Comparison of ENCODE assay signal across 8 cellular contexts in genomic region chr16:4957420-4957719, GRCh38. TPM values are rescaled to one million over a fixed set of nuclear protein-coding genes. Genes with fewer than 3 reads are reported as not detected.
A peak's percentile ranks its signal among the peaks of the same experiment; 100 is the strongest.
DNase-seq lines count a peak whose midpoint lies in the region; ATAC-seq, FAIRE-seq and TF ChIP-seq lines count a peak whose summit lies in the region.

No MANE protein-coding gene starts in this region.

- H4K20me1 ChIP-seq in K562 (replicated peaks; ENCODE audit: control insufficient read depth, insufficient read depth, low read length) = peaks cover 25% of the 10 kb centered on the region

- in situ Hi-C loops in K562 (cut with MboI) (loop anchor here (5.0 to 10.0 kb wide), 2 partner anchors 240 to 443 kb away; no protein-coding TSS in a partner anchor), GM13977 (cut with MboI; ENCODE audit: low pct_unique_long_range_greater_than_20kb, low sequenced_read_pairs, unreplicated experiment) (no loop called here)

- peaks cover 41% of the 10 kb centered on the region for H3K27me3 Mint-ChIP-seq in activated T-cell treated with anti-CD3 and anti-CD28 coated beads, Interleukin-2, amount 50 U/mL, for 72 hours (ENCODE audit: low read depth)

- no peak for TF ChIP-seq POLR2A in K562 (conservative IDR thresholded peaks at IDR 0.05)
- TF ChIP-seq POLR2A in lower leg skin (IDR thresholded peaks at IDR 0.05) = no peak

- H3K79me2 ChIP-seq in K562 (ENCODE audit: control insufficient read depth, insufficient read depth, low read length) = no peaks in the 10 kb centered on the region

- BruUV-seq in K562 (replicated peaks; lab: Mats Ljungman, UMichigan) = no TSS peak

- H3K4me3 ChIP-seq in K562 = peak overlapping the region; percentile 49
- H3K4me3 ChIP-seq in lower leg skin (ENCODE audit: low read depth, poor library complexity, severe bottlenecking) = peak overlapping the region; percentile 41
- peak overlapping the region; percentile 44 to 60 for H3K4me3 ChIP-seq in tibial artery

- H3K4me2 ChIP-seq in K562 (ENCODE audit: insufficient read depth, low read length) = peak overlapping the region; percentile 82

- H3K27ac ChIP-seq in K562 (ENCODE audit: extremely low read depth, low read depth, low read length) (no peak overlapping the region), tibial artery (peak overlapping the region; percentile 56 to 61)

- H3K9me3 ChIP-seq in K562 (replicated peaks; ENCODE audit: control insufficient read depth, insufficient read depth, low read depth, low read length) (no peaks in the 10 kb centered on the region), tibial artery (no peaks in the 10 kb centered on the region)

- no peak for DNase-seq in activated T-cell treated with anti-CD3 and anti-CD28 coated beads, Interleukin-2, amount 50 U/mL, for 72 hours
- DNase-seq in activated T-cell treated with anti-CD3 and anti-CD28 coated beads, Interleukin-2, amount 50 U/mL, for 1 hour = no peak
- DNase-seq in K562 (ENCODE audit: extremely low read depth in 1 of 4, low spot score in 3 of 4) = no peak
- DNase-seq in lower leg skin (ENCODE audit: low spot score in 2 of 2) = no peak
- no peak for DNase-seq in tibial artery
- no peak for DNase-seq in GM13977 (ENCODE audit: low spot score)

- no peaks in the 10 kb centered on the region for H3K9me3 Mint-ChIP-seq in activated T-cell treated with anti-CD3 and anti-CD28 coated beads, Interleukin-2, amount 50 U/mL, for 72 hours

- peak overlapping the region; percentile 95 to 96 for H3K4me3 Mint-ChIP-seq in activated T-cell treated with anti-CD3 and anti-CD28 coated beads, Interleukin-2, amount 50 U/mL, for 72 hours

- no peak for FAIRE-seq in K562 (lab: Jason Lieb, UNC)

- ATAC-seq in activated T-cell treated with anti-CD3 and anti-CD28 coated beads, Interleukin-2, amount 50 U/mL, for 72 hours (replicated peaks in 1 of 2) = no peak
- ATAC-seq in K562 (no peak), GM21723 (IDR thresholded peaks at IDR 0.05; ENCODE audit: unreplicated experiment) (no peak), GM18519 (IDR thresholded peaks at IDR 0.05; ENCODE audit: low FRiP score, unreplicated experiment) (no peak)

- no peaks in the 10 kb centered on the region for H3K36me3 ChIP-seq in K562 (ENCODE audit: control insufficient read depth, insufficient read depth, low read length)
- no peaks in the 10 kb centered on the region for H3K36me3 ChIP-seq in tibial artery

- H3K9ac ChIP-seq in K562 (ENCODE audit: insufficient read depth in 1 of 2, low read depth in 2 of 2, low read length in 2 of 2) = peak overlapping the region in 1 of 2 experiments; percentile 89; a peak in 2 of 4 replicates

- TF ChIP-seq CTCF in K562 (IDR thresholded peaks at IDR 0.05 in 2 of 3, conservative IDR thresholded peaks at IDR 0.05 in 1 of 3; ENCODE audit: insufficient read depth in 2 of 3, low read depth in 1 of 3, low read length in 3 of 3) = no peak
- TF ChIP-seq CTCF in lower leg skin (IDR thresholded peaks at IDR 0.05) = no peak
- TF ChIP-seq CTCF in tibial artery (IDR thresholded peaks at IDR 0.05) = no peak
- no peak for TF ChIP-seq CTCF in GM13977 (IDR thresholded peaks at IDR 0.05; ENCODE audit: extremely low read depth, insufficient read depth, missing control alignments)

- H3K9me1 ChIP-seq in K562 (ENCODE audit: control insufficient read depth, insufficient read depth, low read length) = peaks cover 4% of the 10 kb centered on the region

- H3K27me3 ChIP-seq in K562 (ENCODE audit: control insufficient read depth in 2 of 2, insufficient read depth in 2 of 2, low read length in 2 of 2) (peaks cover 31 to 50% of the 10 kb centered on the region in 2 experiments; a peak in 4 of 5 replicates), tibial artery (peaks cover 0 to 4% of the 10 kb centered on the region in 2 donors)

- no peak for TF ChIP-seq RAD21 in K562 (CRISPR knock-in tag; conservative IDR thresholded peaks at IDR 0.05 in 1 of 2, IDR thresholded peaks at IDR 0.05 in 1 of 2)

- 10% methylated on average over 10 of the region's 10 CpGs for WGBS in K562 (ENCODE audit: insufficient coverage, low coverage, missing lambda C conversion rate)
- 19 to 34% methylated on average over 10 of the region's 10 CpGs for WGBS in lower leg skin, 2 donors

- POLR2A ChIA-PET in K562 (lab: Yijun Ruan, JAX) = no interaction called here

- H2AFZ ChIP-seq in K562 (ENCODE audit: low read depth, low read length) = peak overlapping the region; percentile 84

- H3K4me1 ChIP-seq in K562 (replicated peaks in 1 of 2; ENCODE audit: control insufficient read depth in 2 of 2, insufficient read depth in 2 of 2, low read length in 2 of 2) (peaks cover 3 to 24% of the 10 kb centered on the region in 2 experiments; a peak in 3 of 5 replicates), tibial artery (peaks cover 4 to 30% (median 20%) of the 10 kb centered on the region in 4 donors)

- TF ChIP-seq EP300 in K562 (IDR thresholded peaks at IDR 0.05; ENCODE audit: low read length) = no peak

- CTCF ChIA-PET in K562 (lab: Yijun Ruan, JAX; ENCODE audit: low intra/inter-chr PET ratio) = no interaction called here

- H3K36me3 Mint-ChIP-seq in activated T-cell treated with anti-CD3 and anti-CD28 coated beads, Interleukin-2, amount 50 U/mL, for 72 hours (ENCODE audit: insufficient read depth in 2 of 2) = peaks cover 0 to 2% of the 10 kb centered on the region in 2 donors

- no peak overlapping the region for H3K27ac Mint-ChIP-seq in activated T-cell treated with anti-CD3 and anti-CD28 coated beads, Interleukin-2, amount 50 U/mL, for 72 hours

- H3K4me1 Mint-ChIP-seq in activated T-cell treated with anti-CD3 and anti-CD28 coated beads, Interleukin-2, amount 50 U/mL, for 72 hours (ENCODE audit: low read depth) = peaks cover 24% of the 10 kb centered on the region

- intact Hi-C loops in K562 (cut with micrococcal nuclease) = loop anchor here (5.0 to 10.0 kb wide), 4 partner anchors 135 to 543 kb away; partner anchors contain the start of genes CORO7 and MGRN1
- intact Hi-C loops in lower leg skin (cut with DNase I; ENCODE audit: low total_unique reads) = no loop called here
- intact Hi-C loops in tibial artery (cut with DNase I; ENCODE audit: low total_unique reads) = loop anchor here (2.0 kb wide), 1 partner anchor 109 kb away; no protein-coding TSS in a partner anchor

TF ChIP-seq in K562, 482 proteins besides CTCF, POLR2A, EP300 and RAD21:
- TF ChIP-seq SNIP1 (IDR thresholded peaks at IDR 0.05; ENCODE audit: low read depth) (no peak), PTBP1 (IDR thresholded peaks at IDR 0.05; ENCODE audit: low read depth, low read length) (0 out of 2 replicates have a peak, but pooled peaks have one; percentile 46)

RNA-seq across cellular contexts. Expression of gene SEC14L5, which starts 0.8 kb away (rescaled TPM):
- under 1 TPM in 1 of 2 donors, not detected in 1; 0.02 TPM for total RNA-seq in activated T-cell treated with anti-CD3 and anti-CD28 coated beads, Interleukin-2, amount 50 U/mL, for 72 hours
- total RNA-seq in K562 (2011; cell fraction: chromatin; rRNA removed; ENCODE audit: low replicate concordance) = 0.44 TPM in 1 of 2 replicates, not detected in the other
- not detected in 2 replicates for total RNA-seq in K562 (2011; cell fraction: nucleolus; rRNA removed)
- total RNA-seq in K562 (2011; cell fraction: nucleoplasm; rRNA removed) = 0.22 TPM in 1 of 2 replicates, not detected in the other
- total RNA-seq in K562 (2014; rRNA removed) (not detected in 2 replicates), K562 (2014; rRNA removed; fragmentation: Illumina TruSeq; extraction: Trizol) (not detected in 2 replicates), K562 (2015; rRNA removed; fragmentation: Illumina TruSeq; extraction: Trizol) (not detected in 2 replicates), K562 (2021) (0.22 TPM in 1 of 2 replicates, not detected in the other), lower leg skin (1 to 10 TPM in 2 of 4 donors, under 1 TPM in 2; 0.91 to 2.6 (median 1.3) TPM)
- polyA plus RNA-seq in K562 (2011; rRNA removed) (not detected in 2 replicates), K562 (2014; fragmentation: Illumina TruSeq; extraction: Trizol) (not detected in 2 replicates), K562 (2014; fragmentation: Nextera tagmentation; extraction: Ambion mirVana) (not detected), K562 (2014; rRNA removed) (0.11 TPM in 1 of 2 replicates, not detected in the other)
- polyA plus RNA-seq in K562 (2011; cell fraction: cytosol; rRNA removed) = 0.01 and 0.15 TPM in 2 replicates
- 0.01 TPM in 2 replicates for polyA plus RNA-seq in K562 (2011; cell fraction: nucleus; rRNA removed)
- not detected in 2 replicates for polyA plus RNA-seq in K562 (2012)
- polyA minus RNA-seq in K562 (2011; rRNA and poly(A)+ RNA removed) = not detected in 2 replicates
- polyA minus RNA-seq in K562 (2011; cell fraction: cytosol; rRNA and poly(A)+ RNA removed) = not detected in 2 replicates
- polyA minus RNA-seq in K562 (2011; cell fraction: nucleus; rRNA and poly(A)+ RNA removed) = not detected in 2 replicates

RNA-seq across cellular contexts. Expression of gene PPL, which starts 20.4 kb away (rescaled TPM):
- under 1 TPM; 0.09 to 0.22 TPM for total RNA-seq in activated T-cell treated with anti-CD3 and anti-CD28 coated beads, Interleukin-2, amount 50 U/mL, for 72 hours
- 0.07 and 0.19 TPM in 2 replicates for total RNA-seq in K562 (2011; cell fraction: chromatin; rRNA removed; ENCODE audit: low replicate concordance)
- total RNA-seq in K562 (2011; cell fraction: nucleolus; rRNA removed) = 0.17 and 0.53 TPM in 2 replicates
- total RNA-seq in K562 (2011; cell fraction: nucleoplasm; rRNA removed) = 0.44 TPM in 1 of 2 replicates, not detected in the other
- total RNA-seq in K562 (2014; rRNA removed) (0.09 and 0.16 TPM in 2 replicates), K562 (2014; rRNA removed; fragmentation: Illumina TruSeq; extraction: Trizol) (0.03 TPM in 1 of 2 replicates, not detected in the other), K562 (2015; rRNA removed; fragmentation: Illumina TruSeq; extraction: Trizol) (0.04 TPM in 1 of 2 replicates, not detected in the other), K562 (2021) (0.07 and 0.13 TPM in 2 replicates), lower leg skin (100 to 1,000 TPM; 445 to 545 (median 495) TPM)
- polyA plus RNA-seq in K562 (2011; rRNA removed) (0.05 and 0.07 TPM in 2 replicates), K562 (2014; fragmentation: Illumina TruSeq; extraction: Trizol) (0.03 and 0.10 TPM in 2 replicates), K562 (2014; fragmentation: Nextera tagmentation; extraction: Ambion mirVana) (under 1 TPM in 1 of 2 experiments, not detected in 1; 0.15 TPM), K562 (2014; rRNA removed) (0.01 and 0.03 TPM in 2 replicates)
- polyA plus RNA-seq in K562 (2011; cell fraction: cytosol; rRNA removed) = 0.04 TPM in 2 replicates
- 0.11 and 0.33 TPM in 2 replicates for polyA plus RNA-seq in K562 (2011; cell fraction: nucleus; rRNA removed)
- polyA plus RNA-seq in K562 (2012) = 0.13 and 0.22 TPM in 2 replicates
- polyA minus RNA-seq in K562 (2011; rRNA and poly(A)+ RNA removed) = 0.11 and 0.39 TPM in 2 replicates
- polyA minus RNA-seq in K562 (2011; cell fraction: cytosol; rRNA and poly(A)+ RNA removed) = 0.19 and 0.27 TPM in 2 replicates
- polyA minus RNA-seq in K562 (2011; cell fraction: nucleus; rRNA and poly(A)+ RNA removed) = 0.11 and 0.13 TPM in 2 replicates

Comparison
In these comparisons a context has a peak if more than half of its experiments do, and no peak if none do; other contexts are left out.
1. RNA of gene PPL, which starts 20.4 kb away (total RNA-seq): 445 to 545 TPM in lower leg skin; 0.09 to 0.22 TPM in activated T-cell treated with anti-CD3 and anti-CD28 coated beads, Interleukin-2, amount 50 U/mL, for 72 hours and 0.03 to 0.53 TPM in K562; every median in the first group is over 100 times any median in the second.
2. Peak in every context shown above with its lines, with median percentiles within 50 percentile points of each other: H3K4me3 ChIP-seq.